Comparison of ENCODE assay signal across 10 cellular contexts in the genomic region with DNA sequence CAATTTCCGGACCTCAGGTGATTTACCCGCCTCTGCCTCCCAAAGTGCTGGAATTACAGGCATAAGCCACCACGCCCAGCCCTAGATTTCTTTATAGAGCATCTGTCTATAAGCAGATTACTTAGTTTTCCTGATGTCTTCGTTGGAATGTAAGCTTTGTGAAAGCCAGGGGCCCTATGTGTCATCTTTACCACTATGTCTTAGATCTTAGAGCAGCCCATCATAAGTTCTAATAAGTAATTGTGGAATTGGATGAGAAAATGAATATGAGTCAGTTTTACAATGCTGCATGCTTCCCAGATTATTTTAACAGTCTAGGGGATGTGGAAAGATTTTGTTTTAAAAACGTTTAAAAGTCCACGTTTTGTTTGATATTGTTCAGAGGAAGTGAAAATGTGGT. TPM values are rescaled to one million over a fixed set of nuclear protein-coding genes. Genes with fewer than 3 reads are reported as not detected.
DNase-seq lines count a peak whose midpoint lies in the region; ATAC-seq lines count a peak whose summit lies in the region.
"Had no signal": no experiment of that assay in that cellular context is flagged by ENCODE, and none has a peak within 500 bp of the region (broad histone marks: within the 10 kb centered on the region; RNA-seq: fewer than 3 reads in every experiment).

No MANE protein-coding gene starts in this region.

- H3F3A ChIP-seq in GM23248 (ENCODE audit: insufficient read depth), result peaks cover 42% of the 10 kb centered on the region

- in situ Hi-C loops in GM23248 (cut with MboI), result no loop called here

- peaks cover 19% of the 10 kb centered on the region for H3K36me3 Mint-ChIP-seq in activated T-helper 1 cell treated with anti-CD3 and anti-CD28 coated beads, Interleukin-12 subunit alpha, Interleukin-12 subunit beta, Interleukin-2, Interleukin-4 antibody, amounts not matched to agents 30 ng/mL and 10 ng/mL and 1 ng/mL, durations not matched to agents 14 hours and 24 hours and 36 hours (ENCODE audit: low read depth)
- H3K36me3 Mint-ChIP-seq in memory B cell, result peaks cover 11% of the 10 kb centered on the region

- H3K27me3 ChIP-seq in GM23248 (replicated peaks; ENCODE audit: insufficient read depth) (no peaks in the 10 kb centered on the region), Karpas-422 (ENCODE audit: low read length) (no peaks in the 10 kb centered on the region)

- H3K27me3 Mint-ChIP-seq in activated T-helper 1 cell treated with anti-CD3 and anti-CD28 coated beads, Interleukin-12 subunit alpha, Interleukin-12 subunit beta, Interleukin-2, Interleukin-4 antibody, amounts not matched to agents 30 ng/mL and 10 ng/mL and 1 ng/mL, durations not matched to agents 14 hours and 24 hours and 36 hours (ENCODE audit: insufficient read depth), result no peaks in the 10 kb centered on the region
- no peaks in the 10 kb centered on the region for H3K27me3 Mint-ChIP-seq in memory B cell

- ATAC-seq in memory B cell (ENCODE audit: low read depth) (no peak), GM18502 (IDR thresholded peaks at IDR 0.05; ENCODE audit: poor library complexity, unreplicated experiment) (no peak)

- H3K4me3 Mint-ChIP-seq in activated T-helper 1 cell treated with anti-CD3 and anti-CD28 coated beads, Interleukin-12 subunit alpha, Interleukin-12 subunit beta, Interleukin-2, Interleukin-4 antibody, amounts not matched to agents 30 ng/mL and 10 ng/mL and 1 ng/mL, durations not matched to agents 14 hours and 24 hours and 36 hours, result peak overlapping the region; percentile 30
- H3K4me3 Mint-ChIP-seq in memory B cell, result no peak overlapping the region

- H3K9ac ChIP-seq in GM23248 (no peak overlapping the region), Karpas-422 (ENCODE audit: low read length) (no peak overlapping the region)

- H3K27ac ChIP-seq in GM23248 (peak overlapping the region; percentile 63), Karpas-422 (ENCODE audit: low read length) (no peak overlapping the region)

- 52 to 55% methylated on average over 6 of the region's 6 CpGs for WGBS in GM23248 (ENCODE audit: low coverage in 1 of 2, low lambda C conversion rate in 2 of 2, missing lambda C conversion rate in 2 of 2), 2 experiments

- peaks cover 53% of the 10 kb centered on the region for H3K4me1 Mint-ChIP-seq in activated T-helper 1 cell treated with anti-CD3 and anti-CD28 coated beads, Interleukin-12 subunit alpha, Interleukin-12 subunit beta, Interleukin-2, Interleukin-4 antibody, amounts not matched to agents 30 ng/mL and 10 ng/mL and 1 ng/mL, durations not matched to agents 14 hours and 24 hours and 36 hours (ENCODE audit: low read depth)
- H3K4me1 Mint-ChIP-seq in memory B cell, result peaks cover 23% of the 10 kb centered on the region

- no peak overlapping the region for H2AFZ ChIP-seq in GM23248
- no peak overlapping the region for H2AFZ ChIP-seq in Karpas-422 (ENCODE audit: low read length)

- H3K9me2 ChIP-seq in GM23248 (ENCODE audit: insufficient read depth), result no peaks in the 10 kb centered on the region
- H3K9me2 ChIP-seq in Karpas-422 (replicated peaks; ENCODE audit: insufficient read depth, low read length), result no peaks in the 10 kb centered on the region

- H3K4me2 ChIP-seq in GM23248 (ENCODE audit: unreplicated experiment) (no peak overlapping the region), Karpas-422 (ENCODE audit: low read depth, low read length, poor library complexity, severe bottlenecking) (no peak overlapping the region)

- H3K4me3 ChIP-seq in GM23248 (no peak overlapping the region), Karpas-422 (ENCODE audit: low read length) (no peak overlapping the region)

- H4K20me1 ChIP-seq in GM23248 (ENCODE audit: insufficient read depth) (peaks cover 6% of the 10 kb centered on the region; the same call in 1 of the 2 replicates), Karpas-422 (ENCODE audit: insufficient read depth, low read depth, low read length) (peaks cover 44% of the 10 kb centered on the region)

- H3K4me1 ChIP-seq in GM23248 (ENCODE audit: insufficient read depth) (peaks cover 13% of the 10 kb centered on the region), Karpas-422 (ENCODE audit: low read length) (peaks cover 13% of the 10 kb centered on the region)

- no peak overlapping the region for H3K27ac Mint-ChIP-seq in activated T-helper 1 cell treated with anti-CD3 and anti-CD28 coated beads, Interleukin-12 subunit alpha, Interleukin-12 subunit beta, Interleukin-2, Interleukin-4 antibody, amounts not matched to agents 30 ng/mL and 10 ng/mL and 1 ng/mL, durations not matched to agents 14 hours and 24 hours and 36 hours
- H3K27ac Mint-ChIP-seq in memory B cell, result peak overlapping the region; percentile 24

- H3K79me2 ChIP-seq in GM23248 (ENCODE audit: insufficient read depth) (peaks cover 100% of the 10 kb centered on the region), Karpas-422 (ENCODE audit: low read length) (peaks cover 94% of the 10 kb centered on the region)

- intact Hi-C loops in activated T-helper 1 cell treated with anti-CD3 and anti-CD28 coated beads, Interleukin-12 subunit alpha, Interleukin-12 subunit beta, Interleukin-2, Interleukin-4 antibody, amounts not matched to agents 30 ng/mL and 10 ng/mL and 1 ng/mL, durations not matched to agents 14 hours and 24 hours and 36 hours (cut with micrococcal nuclease), result no loop called here

- H3K9me3 ChIP-seq in GM23248 (ENCODE audit: low read depth) (no peaks in the 10 kb centered on the region), Karpas-422 (ENCODE audit: low read length) (no peaks in the 10 kb centered on the region)

- H3K9me3 Mint-ChIP-seq in activated T-helper 1 cell treated with anti-CD3 and anti-CD28 coated beads, Interleukin-12 subunit alpha, Interleukin-12 subunit beta, Interleukin-2, Interleukin-4 antibody, amounts not matched to agents 30 ng/mL and 10 ng/mL and 1 ng/mL, durations not matched to agents 14 hours and 24 hours and 36 hours, result no peaks in the 10 kb centered on the region
- no peaks in the 10 kb centered on the region for H3K9me3 Mint-ChIP-seq in memory B cell

- DNase-seq in CD1c-positive myeloid dendritic cell (ENCODE audit: extremely low spot score), result peak; percentile 33
- DNase-seq in GM23248, result peak; percentile 83
- DNase-seq in activated T-helper 1 cell treated with anti-CD3 and anti-CD28 coated beads, Interleukin-12 subunit alpha, Interleukin-12 subunit beta, Interleukin-2, Interleukin-4 antibody, amounts not matched to agents 30 ng/mL and 10 ng/mL and 1 ng/mL, durations not matched to agents 14 hours and 24 hours and 36 hours (ENCODE audit: low spot score), result no peak
- no peak for DNase-seq in memory B cell (ENCODE audit: low spot score in 2 of 2)
- DNase-seq in D341Med (ENCODE audit: low spot score), result no peak
- DNase-seq in Karpas-422, result no peak
- DNase-seq: DMS79 treated with DMSO at 0.1 percent for 48 hours; KG1; stimulated activated CD4-positive, alpha-beta T cell treated with anti-CD3 and anti-CD28 coated beads, Interleukin-4, amount 100 ng/mL, for 4 hours had no signal

- peaks cover 23% of the 10 kb centered on the region for H3K36me3 ChIP-seq in GM23248 (ENCODE audit: low read depth)
- peaks cover 48% of the 10 kb centered on the region for H3K36me3 ChIP-seq in Karpas-422 (ENCODE audit: insufficient read depth, low read length)

RNA-seq across cellular contexts. Expression of a gene that starts 9.1 kb away (rescaled TPM):
- 11.6 and 13.7 TPM in 2 replicates for total RNA-seq in GM23248 (2014; rRNA removed; shearing (Covaris generic))
- polyA plus RNA-seq in GM23248 (2016; fragmentation: Nextera tagmentation; extraction: Ambion mirVana), result 9.7 and 9.9 TPM in 2 replicates
- 24.0 and 24.3 TPM in 2 replicates for total RNA-seq in activated T-helper 1 cell treated with anti-CD3 and anti-CD28 coated beads, Interleukin-12 subunit alpha, Interleukin-12 subunit beta, Interleukin-2, Interleukin-4 antibody, amounts not matched to agents 30 ng/mL and 10 ng/mL and 1 ng/mL, durations not matched to agents 14 hours and 24 hours and 36 hours
- 22.1 and 27.4 TPM in 2 replicates for total RNA-seq in Karpas-422 (2014; rRNA removed; shearing (Covaris generic); ENCODE audit: low replicate concordance)

RNA-seq across cellular contexts. Expression of a gene that starts 51.5 kb away (rescaled TPM):
- 29.9 and 31.1 TPM in 2 replicates for total RNA-seq in GM23248 (2014; rRNA removed; shearing (Covaris generic))
- polyA plus RNA-seq in GM23248 (2016; fragmentation: Nextera tagmentation; extraction: Ambion mirVana), result 25.6 and 30.6 TPM in 2 replicates
- total RNA-seq in activated T-helper 1 cell treated with anti-CD3 and anti-CD28 coated beads, Interleukin-12 subunit alpha, Interleukin-12 subunit beta, Interleukin-2, Interleukin-4 antibody, amounts not matched to agents 30 ng/mL and 10 ng/mL and 1 ng/mL, durations not matched to agents 14 hours and 24 hours and 36 hours, result 20.0 and 20.5 TPM in 2 replicates
- total RNA-seq in Karpas-422 (2014; rRNA removed; shearing (Covaris generic); ENCODE audit: low replicate concordance), result 25.3 and 31.0 TPM in 2 replicates

Comparison
In these comparisons a context has a peak if more than half of its experiments do, and no peak if none do; other contexts are left out.
1. DNase-seq: peak in CD1c-positive myeloid dendritic cell (single experiment) and GM23248 (single experiment); none in activated T-helper 1 cell treated with anti-CD3 and anti-CD28 coated beads, Interleukin-12 subunit alpha, Interleukin-12 subunit beta, Interleukin-2, Interleukin-4 antibody, amounts not matched to agents 30 ng/mL and 10 ng/mL and 1 ng/mL, durations not matched to agents 14 hours and 24 hours and 36 hours (single experiment), memory B cell (0 of 2), D341Med (single experiment) and Karpas-422 (single experiment).